1 cellular context compared by ENCODE assay signal in the genomic region with DNA sequence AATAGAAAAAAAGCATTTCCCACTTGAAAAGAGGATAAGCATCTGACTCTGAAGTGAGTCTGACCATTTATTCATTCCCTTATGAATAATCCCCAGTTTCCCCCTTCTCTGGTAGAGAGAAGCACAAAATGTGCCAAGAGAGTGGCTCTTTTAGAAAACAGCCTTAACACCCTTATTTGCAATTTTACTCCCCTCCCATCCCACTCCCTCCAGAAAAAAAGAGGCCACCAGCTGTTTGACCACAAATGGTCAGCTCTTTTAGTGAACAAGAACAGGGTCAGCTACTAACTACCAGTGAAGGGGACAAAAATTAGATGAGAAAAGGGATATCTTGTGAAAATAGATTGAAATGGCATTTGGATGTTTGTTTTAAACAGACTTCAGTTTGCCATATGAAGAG.
TF ChIP-seq lines count a peak whose summit lies in the region.

No MANE protein-coding gene starts in this region.

TF ChIP-seq in GM23338, 12 proteins besides CTCF, POLR2A, EP300 and RAD21 (continued from another document):
- TF ChIP-seq REST (IDR thresholded peaks at IDR 0.05; ENCODE audit: unreplicated experiment), result no peak
- no peak for TF ChIP-seq ZNF462 (CRISPR knock-in tag; IDR thresholded peaks at IDR 0.05)
- TF ChIP-seq NANOG (IDR thresholded peaks at IDR 0.05; ENCODE audit: borderline replicate concordance), result no peak
